In genomic region chr7:149284850-149285580, GRCh38 we compare ENCODE assay signal across 7 cellular contexts.
DNase-seq lines count a peak whose midpoint lies in the region; ATAC-seq and FAIRE-seq lines count a peak whose summit lies in the region.

No MANE protein-coding gene starts in this region.

- DNase-seq in GM18507 (ENCODE audit: extremely low spot score, insufficient read length, low read depth), result peak; percentile 84
- DNase-seq in NCI-H2081 treated with DMSO at 0.1 percent for 48 hours (lab: John Stamatoyannopoulos, UW), result peak; percentile 89
- DNase-seq in activated CD4-positive, CD25-positive, alpha-beta regulatory T cell treated with anti-CD3 and anti-CD28 coated beads, Interleukin-2, amount 50 U/mL, for 16 hours (ENCODE audit: low read depth, low spot score), result peak; percentile 93
- DNase-seq in cerebellar cortex (ENCODE audit: low spot score), result peak; percentile 92
- peak; percentile 95 for DNase-seq in islet precursor cell
- peak; percentile 96 to 98 (median 97) for DNase-seq in stimulated activated CD4-positive, alpha-beta T cell treated with anti-CD3 and anti-CD28 coated beads, Interleukin-12 subunit alpha, Interleukin-12 subunit beta, amount 100 ng/mL, for 48 hours (ENCODE audit: low read depth in 2 of 3, low spot score in 1 of 3)

- FAIRE-seq in GM18507 (lab: Jason Lieb, UNC), result peak; percentile 92

- ATAC-seq in HG02943 (IDR thresholded peaks at IDR 0.05; ENCODE audit: low read depth, unreplicated experiment), result peak; percentile 97

Comparison
In these comparisons a context has a peak if more than half of its experiments do, and no peak if none do; other contexts are left out.
1. Peak in every context shown above with its lines: DNase-seq and ATAC-seq.